Comparison of ENCODE assay signal across 25 cellular contexts in genomic region chr15:70450142-70450443, GRCh38.
DNase-seq lines count a peak whose midpoint lies in the region; ATAC-seq, FAIRE-seq and TF ChIP-seq lines count a peak whose summit lies in the region.
"Had no signal": no experiment of that assay in that cellular context is flagged by ENCODE, and none has a peak within 500 bp of the region (broad histone marks: within the 10 kb centered on the region; RNA-seq: fewer than 3 reads in every experiment).

No MANE protein-coding gene starts in this region.

- H3K4me3 ChIP-seq in HepG2 (replicated peaks in 1 of 3; ENCODE audit: insufficient read depth in 1 of 3, low read depth in 2 of 3, low read length in 3 of 3) (no peak overlapping the region), right lobe of liver (no peak overlapping the region), HEK293 (ENCODE audit: low read depth, low read length) (no peak overlapping the region), K562 (no peak overlapping the region), H1 (ENCODE audit: extremely low read depth in 1 of 4, insufficient read depth in 2 of 4, low read depth in 3 of 4, low read length in 4 of 4) (no peak overlapping the region)
- H3K4me3 ChIP-seq: BLaER1 had no signal

- H3K9ac ChIP-seq in HepG2 (ENCODE audit: insufficient read depth, low read depth, low read length): no peak overlapping the region
- H3K9ac ChIP-seq in K562 (ENCODE audit: insufficient read depth in 1 of 2, low read depth in 2 of 2, low read length in 2 of 2): no peak overlapping the region
- H3K9ac ChIP-seq in H1 (replicated peaks in 1 of 4; ENCODE audit: extremely low read depth in 1 of 4, low read depth in 3 of 4, low read length in 3 of 4): no peak overlapping the region
- H3K9ac ChIP-seq: BLaER1 had no signal

- ATAC-seq in HepG2 (no peak), right lobe of liver (no peak), K562 (no peak), foreskin keratinocyte (no peak)

- H3K4me1 ChIP-seq in HepG2 (ENCODE audit: insufficient read depth, low read length) (no peaks in the 10 kb centered on the region), right lobe of liver (peaks cover 0 to 19% (median 6%) of the 10 kb centered on the region in 4 donors), HEK293 (ENCODE audit: control insufficient read depth, insufficient read depth, low read length) (peaks cover 6% of the 10 kb centered on the region; the same call in 1 of the 2 replicates), K562 (replicated peaks in 1 of 2; ENCODE audit: control insufficient read depth in 2 of 2, insufficient read depth in 2 of 2, low read length in 2 of 2) (peaks cover 37 to 42% of the 10 kb centered on the region in 2 experiments), H1 (replicated peaks in 1 of 4; ENCODE audit: control insufficient read depth in 3 of 4, insufficient read depth in 4 of 4, low read length in 3 of 4) (peaks cover 6 to 16% (median 11%) of the 10 kb centered on the region in 4 experiments), foreskin keratinocyte (no peaks in the 10 kb centered on the region)

- CTCF ChIA-PET in HepG2 (lab: Yijun Ruan, JAX; ENCODE audit: low intra/inter-chr PET ratio, low total read pairs): no interaction called here
- CTCF ChIA-PET in HEK293 (lab: Yijun Ruan, JAX): no interaction called here
- CTCF ChIA-PET in K562 (lab: Yijun Ruan, JAX; ENCODE audit: low intra/inter-chr PET ratio): no interaction called here
- CTCF ChIA-PET in H1 (lab: Charles Lee; ENCODE audit: partially characterized antibody): interaction anchor here (1.3 to 3.6 kb wide), 2 partner anchors 16 to 37 kb away, joined by 3 to 24 read pairs; no protein-coding TSS in a partner anchor

- no peak overlapping the region for H3K56ac ChIP-seq in H1 (replicated peaks; ENCODE audit: insufficient read length, low read depth, low read length)

- H3K79me2 ChIP-seq in HepG2 (ENCODE audit: insufficient read depth, low read length): no peaks in the 10 kb centered on the region
- no peaks in the 10 kb centered on the region for H3K79me2 ChIP-seq in K562 (ENCODE audit: control insufficient read depth, insufficient read depth, low read length)
- no peaks in the 10 kb centered on the region for H3K79me2 ChIP-seq in H1 (ENCODE audit: control insufficient read depth in 1 of 2, insufficient read depth in 2 of 2, low read length in 2 of 2)

- H3K9me1 ChIP-seq in K562 (ENCODE audit: control insufficient read depth, insufficient read depth, low read length): peaks cover 5% of the 10 kb centered on the region

- H2AFZ ChIP-seq in HepG2 (ENCODE audit: low read length): no peak overlapping the region
- H2AFZ ChIP-seq in K562 (ENCODE audit: low read depth, low read length): no peak overlapping the region
- H2AFZ ChIP-seq in H1 (ENCODE audit: low read length): no peak overlapping the region

- BruUV-seq in HepG2 (replicated peaks; lab: Mats Ljungman, UMichigan) (no TSS peak), K562 (replicated peaks; lab: Mats Ljungman, UMichigan) (no TSS peak)

- 30% methylated on average over 3 of the region's 3 CpGs for WGBS in HepG2 (ENCODE audit: low lambda C conversion rate)
- WGBS in right lobe of liver (ENCODE audit: insufficient coverage, low coverage, low lambda C conversion rate, missing lambda C conversion rate): 75% methylated on average over 3 of the region's 3 CpGs
- WGBS in K562 (ENCODE audit: insufficient coverage, low coverage, missing lambda C conversion rate): 24% methylated on average over 3 of the region's 3 CpGs
- 96 to 100% methylated on average over 2 to 3 of the region's 3 CpGs for WGBS in H1 (ENCODE audit: extremely low coverage in 1 of 2, insufficient coverage in 1 of 2, insufficient read length in 1 of 2, insufficient replicate concordance in 2 of 2, low coverage in 1 of 2, low lambda C conversion rate in 2 of 2, missing lambda C conversion rate in 1 of 2), 2 experiments

- H4K5ac ChIP-seq in H1 (ENCODE audit: insufficient read length, low read depth, low read length): no peak overlapping the region

- in situ Hi-C loops in HepG2 (cut with HindIII; ENCODE audit: extremely low pct_ligation_motif_present, low pct_unique_long_range_greater_than_20kb): no loop called here
- in situ Hi-C loops in K562 (cut with MboI): no loop called here

- no peak overlapping the region for H3K27ac ChIP-seq in HepG2 (ENCODE audit: extremely low read length, insufficient read depth, low read length)
- H3K27ac ChIP-seq in right lobe of liver: no peak overlapping the region
- no peak overlapping the region for H3K27ac ChIP-seq in HEK293 (ENCODE audit: extremely low read depth, low read depth, low read length)
- no peak overlapping the region for H3K27ac ChIP-seq in K562 (ENCODE audit: extremely low read depth, low read depth, low read length)
- no peak overlapping the region for H3K27ac ChIP-seq in H1 (ENCODE audit: low read depth, low read length)
- H3K27ac ChIP-seq in foreskin keratinocyte: no peak overlapping the region
- H3K27ac ChIP-seq: BLaER1 had no signal

- TF ChIP-seq POLR2A in HepG2 (IDR thresholded peaks at IDR 0.05; ENCODE audit: insufficient read depth in 1 of 2, low read depth in 2 of 2, low read length in 2 of 2) (no peak), right lobe of liver (IDR thresholded peaks at IDR 0.05) (no peak), K562 (conservative IDR thresholded peaks at IDR 0.05) (no peak), H1 (IDR thresholded peaks at IDR 0.05; ENCODE audit: control extremely low read depth in 1 of 2, low read depth in 2 of 2, low read length in 2 of 2) (no peak)

- TF ChIP-seq EP300 in HepG2 (IDR thresholded peaks at IDR 0.05; ENCODE audit: low read depth in 2 of 2, low read length in 2 of 2) (no peak), HepG2 (CRISPR knock-in tag; IDR thresholded peaks at IDR 0.05; ENCODE audit: borderline replicate concordance) (no peak), K562 (IDR thresholded peaks at IDR 0.05; ENCODE audit: low read length) (no peak), H1 (IDR thresholded peaks at IDR 0.05; ENCODE audit: borderline replicate concordance in 1 of 2, low read depth in 2 of 2, low read length in 2 of 2) (no peak)

- H3K4ac ChIP-seq in H1 (replicated peaks; ENCODE audit: insufficient read length, low read depth, low read length): no peak overlapping the region

- TF ChIP-seq RAD21 in HepG2 (CRISPR knock-in tag; IDR thresholded peaks at IDR 0.05) (no peak), K562 (CRISPR knock-in tag; conservative IDR thresholded peaks at IDR 0.05 in 1 of 2, IDR thresholded peaks at IDR 0.05 in 1 of 2) (no peak), H1 (IDR thresholded peaks at IDR 0.05 in 1 of 2, conservative IDR thresholded peaks at IDR 0.05 in 1 of 2; ENCODE audit: low read depth in 2 of 2, low read length in 2 of 2) (no peak)

- no peak overlapping the region for H2BK12ac ChIP-seq in H1 (ENCODE audit: low read depth, low read length)

- H2BK15ac ChIP-seq in H1 (ENCODE audit: low read length): no peak overlapping the region

- H2BK20ac ChIP-seq in H1 (ENCODE audit: low read length): no peak overlapping the region

- H4K8ac ChIP-seq in H1 (ENCODE audit: extremely low read depth, insufficient read depth, low read length): no peak overlapping the region

- no peak overlapping the region for H2BK5ac ChIP-seq in H1 (ENCODE audit: low read depth, low read length)

- H3K79me1 ChIP-seq in H1 (ENCODE audit: low read depth, low read length): no peaks in the 10 kb centered on the region

- no peak overlapping the region for H3K23ac ChIP-seq in H1 (ENCODE audit: insufficient read length)

- intact Hi-C loops in HepG2 (cut with micrococcal nuclease; ENCODE audit: unreplicated experiment) (no loop called here), right lobe of liver (cut with DNase I) (no loop called here), K562 (cut with micrococcal nuclease) (no loop called here)

- H3K14ac ChIP-seq in H1 (ENCODE audit: insufficient read length): no peak overlapping the region

- H2AK5ac ChIP-seq in H1 (ENCODE audit: low read depth, low read length): 0 out of 2 replicates have a peak overlapping the region, but pooled peaks have one; percentile 33

- H3K36me3 ChIP-seq in HepG2 (replicated peaks in 1 of 2; ENCODE audit: control insufficient read depth in 1 of 2, insufficient read depth in 2 of 2, low read length in 2 of 2) (no peaks in the 10 kb centered on the region), right lobe of liver (no peaks in the 10 kb centered on the region), HEK293 (ENCODE audit: control insufficient read depth in 2 of 2, insufficient read depth in 1 of 2, low read length in 2 of 2) (no peaks in the 10 kb centered on the region), K562 (ENCODE audit: control insufficient read depth, insufficient read depth, low read length) (no peaks in the 10 kb centered on the region), H1 (ENCODE audit: control insufficient read depth in 2 of 4, insufficient read depth in 4 of 4, low read length in 3 of 4) (no peaks in the 10 kb centered on the region)
- H3K36me3 ChIP-seq: BE2C, BLaER1 had no signal

- DNase-seq in HepG2 (ENCODE audit: low spot score): no peak
- no peak for DNase-seq in right lobe of liver
- DNase-seq in K562 (ENCODE audit: extremely low read depth in 1 of 4, low spot score in 3 of 4): no peak
- DNase-seq in H1 (ENCODE audit: low read depth in 1 of 2, low spot score in 2 of 2): no peak
- DNase-seq in NCI-H1694 treated with DMSO at 0.1 percent for 48 hours (lab: John Stamatoyannopoulos, UW): no peak
- no peak for DNase-seq in NCI-H187 treated with DMSO at 0.1 percent for 48 hours (lab: John Stamatoyannopoulos, UW)
- no peak for DNase-seq in foreskin keratinocyte
- DNase-seq: 8988T; ACHN; BE2C; C1 segment of cervical spinal cord; CD4-positive, alpha-beta memory T cell; CD4-positive, CD25-positive, alpha-beta regulatory T cell; COR-L47; DMS 273 treated with DMSO at 0.1 percent for 48 hours; DMS153; DMS53; DMS79; GF-D8 had no signal

- H4K91ac ChIP-seq in H1 (replicated peaks; ENCODE audit: insufficient read length, low read length): no peak overlapping the region

- no peak for FAIRE-seq in HepG2 (lab: Jason Lieb, UNC)
- no peak for FAIRE-seq in K562 (lab: Jason Lieb, UNC)
- FAIRE-seq in H1 (lab: Jason Lieb, UNC): no peak
- FAIRE-seq: A204.1, G401.6, GM12891, GM19239 had no signal

- H3K27me3 ChIP-seq in HepG2 (ENCODE audit: control insufficient read depth in 1 of 2, insufficient read depth in 2 of 2, low read length in 2 of 2): peaks cover 3 to 8% of the 10 kb centered on the region in 2 experiments; a peak in 3 of 5 replicates
- H3K27me3 ChIP-seq in right lobe of liver: no peaks in the 10 kb centered on the region
- H3K27me3 ChIP-seq in K562 (ENCODE audit: control insufficient read depth in 2 of 2, insufficient read depth in 2 of 2, low read length in 2 of 2): no peaks in the 10 kb centered on the region
- H3K27me3 ChIP-seq in H1 (replicated peaks in 1 of 4; ENCODE audit: control insufficient read depth in 3 of 4, extremely low read depth in 1 of 4, insufficient read depth in 3 of 4, low read length in 3 of 4): peaks cover 0 to 5% (median 0%) of the 10 kb centered on the region in 4 experiments; a peak in 4 of 7 replicates
- H3K27me3 ChIP-seq in foreskin keratinocyte: peaks cover 53% of the 10 kb centered on the region
- H3K27me3 ChIP-seq: BE2C had no signal

- no peak overlapping the region for H3K18ac ChIP-seq in H1 (ENCODE audit: extremely low read depth, low read length)

- no peak overlapping the region for H2BK120ac ChIP-seq in H1 (replicated peaks; ENCODE audit: low read depth, low read length)

- H3K4me2 ChIP-seq in HepG2 (ENCODE audit: low read depth, low read length) (no peak overlapping the region), K562 (ENCODE audit: insufficient read depth, low read length) (no peak overlapping the region), H1 (ENCODE audit: insufficient read depth in 1 of 2, low read depth in 2 of 2, low read length in 2 of 2) (no peak overlapping the region)

- TF ChIP-seq CTCF in HepG2 (CRISPR knock-in tag; IDR thresholded peaks at IDR 0.05) (no peak), right lobe of liver (IDR thresholded peaks at IDR 0.05) (no peak), HEK293 (tag by site-specific recombination; IDR thresholded peaks at IDR 0.05) (no peak), K562 (IDR thresholded peaks at IDR 0.05 in 2 of 3, conservative IDR thresholded peaks at IDR 0.05 in 1 of 3; ENCODE audit: insufficient read depth in 2 of 3, low read depth in 1 of 3, low read length in 3 of 3) (no peak), H1 (IDR thresholded peaks at IDR 0.05; ENCODE audit: control extremely low read depth in 1 of 3, insufficient read depth in 1 of 3, low read depth in 1 of 3, low read length in 3 of 3) (no peak), foreskin keratinocyte (conservative IDR thresholded peaks at IDR 0.05) (no peak)

- no peaks in the 10 kb centered on the region for H4K20me1 ChIP-seq in HepG2 (ENCODE audit: insufficient read depth, low read length)
- no peaks in the 10 kb centered on the region for H4K20me1 ChIP-seq in K562 (replicated peaks; ENCODE audit: control insufficient read depth, insufficient read depth, low read length)
- no peaks in the 10 kb centered on the region for H4K20me1 ChIP-seq in H1 (replicated peaks in 1 of 2; ENCODE audit: control insufficient read depth in 1 of 2, insufficient read depth in 2 of 2, low read length in 2 of 2)

- no peaks in the 10 kb centered on the region for H3K9me3 ChIP-seq in HepG2 (ENCODE audit: low read length)
- no peaks in the 10 kb centered on the region for H3K9me3 ChIP-seq in right lobe of liver
- no peaks in the 10 kb centered on the region for H3K9me3 ChIP-seq in HEK293 (ENCODE audit: control insufficient read depth, insufficient read depth, low read depth, low read length)
- no peaks in the 10 kb centered on the region for H3K9me3 ChIP-seq in K562 (replicated peaks; ENCODE audit: control insufficient read depth, insufficient read depth, low read depth, low read length)
- H3K9me3 ChIP-seq in H1 (ENCODE audit: insufficient read depth in 2 of 2, low read depth in 1 of 2, low read length in 1 of 2): no peaks in the 10 kb centered on the region
- H3K9me3 ChIP-seq: BE2C, BLaER1 had no signal

- H3K23me2 ChIP-seq in H1 (ENCODE audit: low read depth, low read length): peaks cover 12% of the 10 kb centered on the region; the same call in 1 of the 2 replicates

- POLR2A ChIA-PET in HepG2 (lab: Yijun Ruan, JAX) (no interaction called here), HEK293 (lab: Yijun Ruan, JAX) (no interaction called here), K562 (lab: Yijun Ruan, JAX) (no interaction called here), H1 (lab: Charles Lee; ENCODE audit: partially characterized antibody) (no interaction called here)

Comparison
In these comparisons a context has a peak if more than half of its experiments do, and no peak if none do; other contexts are left out.
1. Of the 241 proteins assayed by ChIP-seq in both HepG2 and K562: peak only in HepG2: PCBP2; only in K562: MTA1; in both: none; in neither: 238; mixed calls (peak in some experiments, not most) for 1.